12 cellular contexts compared by ENCODE assay signal in the genomic region with DNA sequence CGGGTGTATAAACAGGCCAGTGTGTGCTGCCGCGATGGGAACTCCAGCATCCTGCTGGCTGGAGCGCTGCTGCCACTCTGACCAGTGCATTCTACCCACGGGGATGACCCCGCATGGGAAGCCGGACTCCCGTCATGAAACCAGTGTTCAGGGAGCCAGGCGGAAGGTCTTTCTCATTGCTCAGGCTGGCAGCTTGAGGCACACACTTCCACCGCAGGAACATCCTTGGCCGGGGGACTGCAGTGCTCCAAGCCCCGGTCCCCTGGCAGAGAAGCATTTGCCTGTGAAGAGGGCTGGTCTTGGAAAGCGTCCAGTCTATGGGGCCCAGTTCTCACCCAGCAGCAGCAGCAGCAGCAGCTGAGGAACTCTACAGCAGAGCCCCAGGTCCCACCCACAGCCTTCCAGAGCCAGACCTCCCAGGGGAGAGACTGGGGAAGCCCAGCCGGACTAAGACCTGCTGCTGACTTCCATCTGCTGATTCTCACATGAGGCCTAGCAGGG.
DNase-seq lines count a peak whose midpoint lies in the region; ATAC-seq and TF ChIP-seq lines count a peak whose summit lies in the region.
"Had no signal": no experiment of that assay in that cellular context is flagged by ENCODE, and none has a peak within 500 bp of the region (broad histone marks: within the 10 kb centered on the region; RNA-seq: fewer than 3 reads in every experiment).

No MANE protein-coding gene starts in this region.

- peaks cover 94% of the 10 kb centered on the region for H3K4me1 Mint-ChIP-seq in brain

- H3K9ac ChIP-seq in mesenchymal stem cell (ENCODE audit: low read length) = no peak overlapping the region

- no peak overlapping the region for H4K8ac ChIP-seq in mesenchymal stem cell (ENCODE audit: low read length)

- H3K9me3 Mint-ChIP-seq in brain = peaks cover 0 to 6% (median 4%) of the 10 kb centered on the region in 5 experiments

- intact Hi-C loops in A673 (cut with micrococcal nuclease; ENCODE audit: unreplicated experiment) = no loop called here

- no peak overlapping the region for H2BK15ac ChIP-seq in mesenchymal stem cell (ENCODE audit: low read depth, poor library complexity, severe bottlenecking)

- H2AFZ ChIP-seq in mesenchymal stem cell (ENCODE audit: low read depth, low read length) = no peak overlapping the region

- no TSS peak for BruUV-seq in A673 (replicated peaks; lab: Mats Ljungman, UMichigan)

- H3K9me3 ChIP-seq in A673 (ENCODE audit: low read depth, low read length, poor library complexity, severe bottlenecking) (peaks cover 3% of the 10 kb centered on the region), mesenchymal stem cell (ENCODE audit: control insufficient read depth, low read length) (no peaks in the 10 kb centered on the region)
- H3K9me3 ChIP-seq: gastrocnemius medialis had no signal

- H3K36me3 ChIP-seq in A673 (ENCODE audit: insufficient read depth, low read length, poor library complexity, severe bottlenecking) = no peaks in the 10 kb centered on the region
- peaks cover 0 to 3% of the 10 kb centered on the region in 2 experiments for H3K36me3 ChIP-seq in mesenchymal stem cell (ENCODE audit: control insufficient read depth in 1 of 2, insufficient read depth in 2 of 2, low read depth in 1 of 2, low read length in 2 of 2)
- H3K36me3 ChIP-seq: gastrocnemius medialis had no signal

- no peak overlapping the region for H3K4me3 Mint-ChIP-seq in brain
- H3K4me3 Mint-ChIP-seq: WTC11 had no signal

- TF ChIP-seq POLR2A in NB4 (IDR thresholded peaks at IDR 0.05; ENCODE audit: extremely low read depth, insufficient read length) = no peak

- H3K27me3 Mint-ChIP-seq in brain = no peaks in the 10 kb centered on the region

- H3K27me3 ChIP-seq in A673 (replicated peaks; ENCODE audit: insufficient read depth, low read depth, low read length, poor library complexity) = no peaks in the 10 kb centered on the region
- no peaks in the 10 kb centered on the region for H3K27me3 ChIP-seq in mesenchymal stem cell (ENCODE audit: control insufficient read depth in 1 of 2, insufficient read depth in 1 of 2, low read length in 2 of 2)
- H3K27me3 ChIP-seq: gastrocnemius medialis had no signal

- H2BK120ac ChIP-seq in mesenchymal stem cell (ENCODE audit: low read depth, low read length) = no peak overlapping the region

- H3K18ac ChIP-seq in mesenchymal stem cell (ENCODE audit: low read depth in 1 of 2, low read length in 2 of 2) = peak overlapping the region in 1 of 2 experiments; percentile 61

- no peak for TF ChIP-seq CTCF in A673 (conservative IDR thresholded peaks at IDR 0.05; ENCODE audit: low read depth, low read length)
- TF ChIP-seq CTCF in NB4 (IDR thresholded peaks at IDR 0.05; ENCODE audit: low read depth, low read length) = no peak
- no peak for TF ChIP-seq CTCF in brain (conservative IDR thresholded peaks at IDR 0.05)

- no peak overlapping the region for H3K4me2 ChIP-seq in mesenchymal stem cell (ENCODE audit: low read length, poor library complexity, severe bottlenecking)

- H2BK12ac ChIP-seq in mesenchymal stem cell (ENCODE audit: low read length in 2 of 2) = no peak overlapping the region

- H3K4me1 ChIP-seq in A673 (ENCODE audit: insufficient read depth, low read length, poor library complexity, severe bottlenecking) (peaks cover 9% of the 10 kb centered on the region), mesenchymal stem cell (ENCODE audit: control insufficient read depth, insufficient read depth, low read depth, low read length) (peaks cover 20% of the 10 kb centered on the region)

- DNase-seq in A673 (ENCODE audit: low spot score) (peak; percentile 74), NB4 (ENCODE audit: low read depth) (peak; percentile 68), mesenchymal stem cell (peak; percentile 63), mesenteric fat pad (ENCODE audit: low spot score) (no peak), A172 (ENCODE audit: low spot score) (no peak)
- DNase-seq: cerebellar nuclear complex, gastrocnemius medialis had no signal

- H3K36me3 Mint-ChIP-seq in brain = no peaks in the 10 kb centered on the region
- H3K36me3 Mint-ChIP-seq: WTC11 had no signal

- no peak overlapping the region for H3K23ac ChIP-seq in mesenchymal stem cell (ENCODE audit: low read length in 2 of 2)

- POLR2A ChIA-PET in A673 (lab: Charles Lee; ENCODE audit: low non-redundant PET) = no interaction called here

- 79% methylated on average over 14 of the region's 14 CpGs for WGBS in mesenchymal stem cell

- H3K4me3 ChIP-seq in A673 (ENCODE audit: low read depth, low read length, poor library complexity, severe bottlenecking) = no peak overlapping the region
- H3K4me3 ChIP-seq in NB4 (ENCODE audit: low read depth, low read length) = no peak overlapping the region
- H3K4me3 ChIP-seq in mesenchymal stem cell (ENCODE audit: insufficient read depth in 1 of 2, low read depth in 1 of 2, low read length in 2 of 2) = no peak overlapping the region
- H3K4me3 ChIP-seq: gastrocnemius medialis had no signal

- H2BK5ac ChIP-seq in mesenchymal stem cell (ENCODE audit: low read depth, low read length, poor library complexity, severe bottlenecking) = no peak overlapping the region

- no peak overlapping the region for H3K4ac ChIP-seq in mesenchymal stem cell (ENCODE audit: low read depth in 1 of 2, low read length in 2 of 2)

- H3K79me1 ChIP-seq in mesenchymal stem cell (replicated peaks; ENCODE audit: low read length, poor library complexity, severe bottlenecking) = peaks cover 5% of the 10 kb centered on the region

- H3K27ac ChIP-seq in A673 (ENCODE audit: low read depth, low read length, poor library complexity, severe bottlenecking) = peak overlapping the region; percentile 16
- no peak overlapping the region for H3K27ac ChIP-seq in mesenchymal stem cell (ENCODE audit: low read length, poor library complexity, severe bottlenecking)
- H3K27ac ChIP-seq: HL-60 had no signal

- ATAC-seq in HG03571 (IDR thresholded peaks at IDR 0.05; ENCODE audit: unreplicated experiment) (no peak), HG03159 (IDR thresholded peaks at IDR 0.05; ENCODE audit: unreplicated experiment) (no peak)
- ATAC-seq: gastrocnemius medialis, WTC11 had no signal

- H2AK5ac ChIP-seq in mesenchymal stem cell (ENCODE audit: low read length, severe bottlenecking) = no peak overlapping the region

- peak overlapping the region in 1 of 2 experiments; percentile 5 for H3K14ac ChIP-seq in mesenchymal stem cell (ENCODE audit: low read length in 2 of 2)

- H3K27ac Mint-ChIP-seq in brain = peak overlapping the region in 4 of 5 experiments; percentile 0 to 94 (median 77)
- H3K27ac Mint-ChIP-seq: WTC11 had no signal

- no peak overlapping the region for H4K91ac ChIP-seq in mesenchymal stem cell (ENCODE audit: low read length)

- CTCF ChIA-PET in A673 (lab: Charles Lee) = no interaction called here

Comparison
In these comparisons a context has a peak if more than half of its experiments do, and no peak if none do; other contexts are left out.
1. DNase-seq: peak in A673 (single experiment), NB4 (single experiment) and mesenchymal stem cell (single experiment); none in mesenteric fat pad (single experiment) and A172 (single experiment).